ENCODE assay signal across 14 cellular contexts in the genomic region with DNA sequence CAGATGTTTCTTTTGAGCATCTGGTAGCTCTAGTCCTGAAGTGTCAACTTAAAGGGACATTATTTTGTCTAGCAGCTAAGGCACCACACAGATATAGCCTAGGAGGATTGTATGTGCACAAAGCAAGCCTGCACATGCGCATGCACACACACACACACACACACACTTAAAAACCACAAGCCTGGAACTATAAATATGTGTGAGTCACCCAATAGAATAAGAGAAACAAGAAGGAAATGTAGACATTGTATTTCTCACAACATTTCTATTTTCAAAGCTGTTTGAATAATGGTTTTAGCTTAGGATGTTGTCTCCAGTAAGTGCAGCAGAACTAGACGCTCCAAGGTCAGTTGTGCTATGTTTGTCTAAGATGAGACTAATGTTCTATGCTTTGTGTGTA.
DNase-seq lines count a peak whose midpoint lies in the region; ATAC-seq and TF ChIP-seq lines count a peak whose summit lies in the region.
"Had no signal": no experiment of that assay in that cellular context is flagged by ENCODE, and none has a peak within 500 bp of the region (broad histone marks: within the 10 kb centered on the region; RNA-seq: fewer than 3 reads in every experiment).

No MANE protein-coding gene starts in this region.

- H3K4me3 ChIP-seq in AG09309 (ENCODE audit: control insufficient read depth, low read depth, low read length) = no peak overlapping the region
- H3K4me3 ChIP-seq in SK-N-SH (ENCODE audit: low read depth in 2 of 2, low read length in 1 of 2) = no peak overlapping the region
- H3K4me3 ChIP-seq in foreskin fibroblast (ENCODE audit: low read depth in 1 of 2, low read length in 2 of 2) = no peak overlapping the region

- H3K4me3 Mint-ChIP-seq in activated CD4-positive, alpha-beta T cell treated with anti-CD3 and anti-CD28 coated beads for 36 hours = no peak overlapping the region
- H3K4me3 Mint-ChIP-seq: activated T-cell treated with anti-CD3 and anti-CD28 coated beads, Interleukin-2, amount 50 U/mL, for 24 hours; CD14-positive monocyte; natural killer cell treated with Interleukin-12 subunit alpha and Interleukin-12 subunit beta and Interleukin-15 and Interleukin-18, amount 100 ng/mL, for 72 hours; WTC11 had no signal

- H3K36me3 ChIP-seq in SK-N-SH (replicated peaks in 1 of 2; ENCODE audit: control insufficient read depth in 1 of 2, insufficient read depth in 2 of 2, low read length in 1 of 2) = no peaks in the 10 kb centered on the region

- WGBS in SK-N-SH (ENCODE audit: low lambda C conversion rate) = 40% methylated on average over 2 of the region's 2 CpGs

- TF ChIP-seq CTCF in AG09309 (IDR thresholded peaks at IDR 0.05; ENCODE audit: control insufficient read depth, insufficient read depth, low read depth, low read length, missing control alignments) (no peak), SK-N-SH (IDR thresholded peaks at IDR 0.05) (no peak), foreskin fibroblast (IDR thresholded peaks at IDR 0.05; ENCODE audit: low read depth, low read length) (no peak)

- no peak for ATAC-seq in activated CD4-positive, alpha-beta T cell treated with anti-CD3 and anti-CD28 coated beads for 36 hours
- no peak for ATAC-seq in GM21786 (IDR thresholded peaks at IDR 0.05; ENCODE audit: unreplicated experiment)
- ATAC-seq in Right ventricle myocardium inferior = no peak
- ATAC-seq: natural killer cell treated with Interleukin-12 subunit alpha and Interleukin-12 subunit beta and Interleukin-15 and Interleukin-18, amount 100 ng/mL, for 72 hours; WTC11 had no signal

- intact Hi-C loops in activated CD4-positive, alpha-beta T cell treated with anti-CD3 and anti-CD28 coated beads for 36 hours (cut with DNase I, micrococcal nuclease) = no loop called here
- intact Hi-C loops in Right ventricle myocardium inferior (cut with DNase I) = no loop called here

- no peak overlapping the region for H3K9ac ChIP-seq in SK-N-SH

- 0 out of 2 replicates have a peak overlapping the region, but pooled peaks have one; percentile 18 for H3K4me2 ChIP-seq in SK-N-SH

- peaks cover 2% of the 10 kb centered on the region for H3F3A ChIP-seq in SK-N-SH (replicated peaks; ENCODE audit: insufficient read depth)

- no peak for TF ChIP-seq EP300 in SK-N-SH (IDR thresholded peaks at IDR 0.05; ENCODE audit: borderline replicate concordance in 1 of 2, low read depth in 1 of 2, low read length in 1 of 2)

- no peaks in the 10 kb centered on the region for H3K27me3 ChIP-seq in SK-N-SH (ENCODE audit: insufficient read depth)

- peak overlapping the region in 1 of 2 experiments; percentile 49; a peak in 2 of 4 replicates for H3K27ac ChIP-seq in SK-N-SH (ENCODE audit: low read depth in 2 of 2, low read length in 1 of 2)

- H3K79me2 ChIP-seq in SK-N-SH (ENCODE audit: insufficient read depth) = no peaks in the 10 kb centered on the region

- peaks cover 4% of the 10 kb centered on the region for H3K9me3 Mint-ChIP-seq in activated CD4-positive, alpha-beta T cell treated with anti-CD3 and anti-CD28 coated beads for 36 hours (ENCODE audit: low read depth)
- H3K9me3 Mint-ChIP-seq: activated T-cell treated with anti-CD3 and anti-CD28 coated beads, Interleukin-2, amount 50 U/mL, for 24 hours; CD14-positive monocyte had no signal

- no peaks in the 10 kb centered on the region for H3K36me3 Mint-ChIP-seq in activated CD4-positive, alpha-beta T cell treated with anti-CD3 and anti-CD28 coated beads for 36 hours (ENCODE audit: low read depth)
- H3K36me3 Mint-ChIP-seq: natural killer cell treated with Interleukin-12 subunit alpha and Interleukin-12 subunit beta and Interleukin-15 and Interleukin-18, amount 100 ng/mL, for 72 hours; WTC11 had no signal

- no peaks in the 10 kb centered on the region for H3K9me2 ChIP-seq in SK-N-SH

- no peaks in the 10 kb centered on the region for H3K4me1 Mint-ChIP-seq in activated CD4-positive, alpha-beta T cell treated with anti-CD3 and anti-CD28 coated beads for 36 hours

- CTCF ChIA-PET in SK-N-SH (lab: Yijun Ruan, JAX) = no interaction called here
- CTCF ChIA-PET in activated CD4-positive, alpha-beta T cell treated with anti-CD3 and anti-CD28 coated beads for 36 hours (lab: Charles Lee) = no interaction called here

- peaks cover 0 to 5% of the 10 kb centered on the region in 2 experiments; a peak in 1 of 4 replicates for H3K4me1 ChIP-seq in SK-N-SH (ENCODE audit: control insufficient read depth in 1 of 2, insufficient read depth in 2 of 2, low read depth in 1 of 2, low read length in 1 of 2)

- no peak for TF ChIP-seq RAD21 in SK-N-SH (IDR thresholded peaks at IDR 0.05; ENCODE audit: low read length)

- H3K27me3 Mint-ChIP-seq in activated CD4-positive, alpha-beta T cell treated with anti-CD3 and anti-CD28 coated beads for 36 hours = peaks cover 4% of the 10 kb centered on the region
- H3K27me3 Mint-ChIP-seq: activated T-cell treated with anti-CD3 and anti-CD28 coated beads, Interleukin-2, amount 50 U/mL, for 24 hours; natural killer cell treated with Interleukin-12 subunit alpha and Interleukin-12 subunit beta and Interleukin-15 and Interleukin-18, amount 100 ng/mL, for 72 hours had no signal

- DNase-seq in AG09309 (ENCODE audit: low read depth) (peak; percentile 49), KG1 (lab: John Stamatoyannopoulos, UW) (peak; percentile 15), SK-N-SH (no peak), foreskin fibroblast (peak; percentile 79 to 85), T-helper 1 cell (no peak), Right ventricle myocardium inferior (ENCODE audit: missing footprints) (no peak)
- no peak for DNase-seq in activated CD4-positive, alpha-beta T cell treated with anti-CD3 and anti-CD28 coated beads for 36 hours
- DNase-seq: activated T-cell treated with anti-CD3 and anti-CD28 coated beads, Interleukin-2, amount 50 U/mL, for 24 hours; Right ventricle myocardium superior; stimulated activated CD8-positive, alpha-beta memory T cell treated with anti-CD3 and anti-CD28 coated beads, Interleukin-4, amount 100 ng/mL, for 48 hours had no signal

- H3K27ac Mint-ChIP-seq in activated CD4-positive, alpha-beta T cell treated with anti-CD3 and anti-CD28 coated beads for 36 hours = no peak overlapping the region
- H3K27ac Mint-ChIP-seq: activated T-cell treated with anti-CD3 and anti-CD28 coated beads, Interleukin-2, amount 50 U/mL, for 24 hours; natural killer cell treated with Interleukin-12 subunit alpha and Interleukin-12 subunit beta and Interleukin-15 and Interleukin-18, amount 100 ng/mL, for 72 hours; WTC11 had no signal

- POLR2A ChIA-PET in SK-N-SH (lab: Yijun Ruan, JAX) = no interaction called here
- POLR2A ChIA-PET in activated CD4-positive, alpha-beta T cell treated with anti-CD3 and anti-CD28 coated beads for 36 hours (lab: Charles Lee) = no interaction called here

- no peaks in the 10 kb centered on the region for H3K9me3 ChIP-seq in SK-N-SH

- H4K20me1 ChIP-seq in SK-N-SH (ENCODE audit: insufficient read depth) = no peaks in the 10 kb centered on the region

- peak overlapping the region; percentile 43; the same call in 1 of the 2 replicates for H2AFZ ChIP-seq in SK-N-SH (ENCODE audit: low read depth)

TF ChIP-seq in SK-N-SH, 30 proteins besides CTCF, POLR2A, EP300 and RAD21:
- peak; percentile 71; the same call in 1 of the 2 replicates for TF ChIP-seq FOSL2 (IDR thresholded peaks at IDR 0.05; ENCODE audit: borderline replicate concordance, low read depth)
- no peak for TF ChIP-seq FOXM1 (IDR thresholded peaks at IDR 0.05; ENCODE audit: low read depth)
- peak; percentile 53; the same call in 1 of the 2 replicates for TF ChIP-seq MEF2A (IDR thresholded peaks at IDR 0.05; ENCODE audit: borderline replicate concordance, low read depth)
- TF ChIP-seq CHD2 (IDR thresholded peaks at IDR 0.05; ENCODE audit: low read length, partially characterized antibody) = no peak
- peak; percentile 21; the same call in 1 of the 2 replicates for TF ChIP-seq TCF12 (IDR thresholded peaks at IDR 0.05)
- TF ChIP-seq NRF1 (IDR thresholded peaks at IDR 0.05; ENCODE audit: low read depth, low read length) = peak; percentile 44; the same call in 1 of the 2 replicates
- peak; percentile 50 for TF ChIP-seq JUND (IDR thresholded peaks at IDR 0.05)
- TF ChIP-seq TEAD4 (IDR thresholded peaks at IDR 0.05; ENCODE audit: borderline replicate concordance, insufficient read depth) = no peak

Comparison
In these comparisons a context has a peak if more than half of its experiments do, and no peak if none do; other contexts are left out.
1. DNase-seq: peak in AG09309 (single experiment), KG1 (single experiment) and foreskin fibroblast (2 of 2); none in SK-N-SH (single experiment), activated CD4-positive, alpha-beta T cell treated with anti-CD3 and anti-CD28 coated beads for 36 hours (single experiment), T-helper 1 cell (0 of 5) and Right ventricle myocardium inferior (single experiment).